Comparison of ENCODE assay signal across 1 cellular context in genomic region chr14:99217556-99217955, GRCh38.
TF ChIP-seq lines count a peak whose summit lies in the region.

No MANE protein-coding gene starts in this region.

TF ChIP-seq in GM23338, 12 proteins besides CTCF, POLR2A, EP300 and RAD21 (continued from another document):
- TF ChIP-seq REST (IDR thresholded peaks at IDR 0.05; ENCODE audit: unreplicated experiment) (no peak), NANOG (IDR thresholded peaks at IDR 0.05; ENCODE audit: borderline replicate concordance) (no peak), STAT1 (IDR thresholded peaks at IDR 0.05; ENCODE audit: unreplicated experiment) (no peak), ZNF462 (CRISPR knock-in tag; IDR thresholded peaks at IDR 0.05) (no peak), CREB1 (CRISPR knock-in tag; IDR thresholded peaks at IDR 0.05; ENCODE audit: low read depth) (no peak), EZH2phosphoT487 (IDR thresholded peaks at IDR 0.05; ENCODE audit: unreplicated experiment) (no peak), JUNB (IDR thresholded peaks at IDR 0.05; ENCODE audit: unreplicated experiment) (no peak)
